ENCODE assay signal across 1 cellular context in the genomic region with DNA sequence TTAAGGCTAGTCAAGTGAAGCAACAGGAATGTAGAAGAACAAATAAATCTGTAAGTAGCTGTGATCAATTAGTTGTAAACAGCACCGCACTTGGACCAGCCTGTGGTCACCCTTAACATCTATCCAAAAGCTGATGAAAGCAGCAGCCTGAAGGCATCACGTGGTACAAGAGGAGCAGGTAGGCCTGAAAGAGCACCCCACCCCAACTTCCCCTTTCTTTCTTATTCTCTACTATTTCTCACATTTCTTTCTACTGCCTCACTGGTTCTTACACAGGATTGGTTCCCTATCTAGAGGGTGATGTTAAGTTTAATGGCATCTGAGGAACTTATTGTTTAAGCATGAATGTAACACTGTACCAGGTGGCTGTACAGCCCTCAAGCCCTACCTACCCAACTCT.
TF ChIP-seq lines count a peak whose summit lies in the region.

No MANE protein-coding gene starts in this region.

TF ChIP-seq in GM12878, 131 proteins besides CTCF, POLR2A, EP300 and RAD21:
- TF ChIP-seq RAD51 (IDR thresholded peaks at IDR 0.05), result peak; percentile 89
- no peak for TF ChIP-seq TCF12 (IDR thresholded peaks at IDR 0.05; ENCODE audit: low read depth, low read length)
- TF ChIP-seq, protein P1, sequence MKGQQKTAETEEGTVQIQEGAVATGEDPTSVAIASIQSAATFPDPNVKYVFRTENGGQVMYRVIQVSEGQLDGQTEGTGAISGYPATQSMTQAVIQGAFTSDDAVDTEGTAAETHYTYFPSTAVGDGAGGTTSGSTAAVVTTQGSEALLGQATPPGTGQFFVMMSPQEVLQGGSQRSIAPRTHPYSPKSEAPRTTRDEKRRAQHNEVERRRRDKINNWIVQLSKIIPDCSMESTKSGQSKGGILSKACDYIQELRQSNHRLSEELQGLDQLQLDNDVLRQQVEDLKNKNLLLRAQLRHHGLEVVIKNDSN (IDR thresholded peaks at IDR 0.05; ENCODE audit: borderline replicate concordance, extremely low read length, insufficient read depth, low read depth, low read length), result peak; percentile 68
- TF ChIP-seq TCF3 (IDR thresholded peaks at IDR 0.05; ENCODE audit: borderline replicate concordance, insufficient read depth, low read depth, low read length), result no peak
- TF ChIP-seq POLR2AphosphoS5 (IDR thresholded peaks at IDR 0.05; ENCODE audit: low read length), result no peak
- TF ChIP-seq SPI1 (IDR thresholded peaks at IDR 0.05; ENCODE audit: borderline replicate concordance, insufficient read depth, low read depth, low read length), result peak; percentile 52; the same call in 1 of the 2 replicates
- no peak for TF ChIP-seq IKZF1 (conservative IDR thresholded peaks at IDR 0.05)
- TF ChIP-seq, protein P2, sequence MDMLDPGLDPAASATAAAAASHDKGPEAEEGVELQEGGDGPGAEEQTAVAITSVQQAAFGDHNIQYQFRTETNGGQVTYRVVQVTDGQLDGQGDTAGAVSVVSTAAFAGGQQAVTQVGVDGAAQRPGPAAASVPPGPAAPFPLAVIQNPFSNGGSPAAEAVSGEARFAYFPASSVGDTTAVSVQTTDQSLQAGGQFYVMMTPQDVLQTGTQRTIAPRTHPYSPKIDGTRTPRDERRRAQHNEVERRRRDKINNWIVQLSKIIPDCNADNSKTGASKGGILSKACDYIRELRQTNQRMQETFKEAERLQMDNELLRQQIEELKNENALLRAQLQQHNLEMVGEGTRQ (IDR thresholded peaks at IDR 0.05; ENCODE audit: borderline replicate concordance, low read depth, low read length), result peak; percentile 18; the same call in 1 of the 2 replicates
- no peak for TF ChIP-seq SRF (IDR thresholded peaks at IDR 0.05; ENCODE audit: low read depth in 2 of 2, low read length in 2 of 2)
- no peak for TF ChIP-seq ETV6 (conservative IDR thresholded peaks at IDR 0.05 in 1 of 2, IDR thresholded peaks at IDR 0.05 in 1 of 2; ENCODE audit: borderline replicate concordance in 1 of 2, low read depth in 1 of 2)
- TF ChIP-seq ZNF622 (IDR thresholded peaks at IDR 0.05), result no peak
